Comparison of ENCODE assay signal across 1 cellular context in genomic region chr3:194006102-194006501, GRCh38.
TF ChIP-seq lines count a peak whose summit lies in the region.

No MANE protein-coding gene starts in this region.

TF ChIP-seq in GM23338, 12 proteins besides CTCF, POLR2A, EP300 and RAD21 (continued from another document):
- TF ChIP-seq, protein P1, sequence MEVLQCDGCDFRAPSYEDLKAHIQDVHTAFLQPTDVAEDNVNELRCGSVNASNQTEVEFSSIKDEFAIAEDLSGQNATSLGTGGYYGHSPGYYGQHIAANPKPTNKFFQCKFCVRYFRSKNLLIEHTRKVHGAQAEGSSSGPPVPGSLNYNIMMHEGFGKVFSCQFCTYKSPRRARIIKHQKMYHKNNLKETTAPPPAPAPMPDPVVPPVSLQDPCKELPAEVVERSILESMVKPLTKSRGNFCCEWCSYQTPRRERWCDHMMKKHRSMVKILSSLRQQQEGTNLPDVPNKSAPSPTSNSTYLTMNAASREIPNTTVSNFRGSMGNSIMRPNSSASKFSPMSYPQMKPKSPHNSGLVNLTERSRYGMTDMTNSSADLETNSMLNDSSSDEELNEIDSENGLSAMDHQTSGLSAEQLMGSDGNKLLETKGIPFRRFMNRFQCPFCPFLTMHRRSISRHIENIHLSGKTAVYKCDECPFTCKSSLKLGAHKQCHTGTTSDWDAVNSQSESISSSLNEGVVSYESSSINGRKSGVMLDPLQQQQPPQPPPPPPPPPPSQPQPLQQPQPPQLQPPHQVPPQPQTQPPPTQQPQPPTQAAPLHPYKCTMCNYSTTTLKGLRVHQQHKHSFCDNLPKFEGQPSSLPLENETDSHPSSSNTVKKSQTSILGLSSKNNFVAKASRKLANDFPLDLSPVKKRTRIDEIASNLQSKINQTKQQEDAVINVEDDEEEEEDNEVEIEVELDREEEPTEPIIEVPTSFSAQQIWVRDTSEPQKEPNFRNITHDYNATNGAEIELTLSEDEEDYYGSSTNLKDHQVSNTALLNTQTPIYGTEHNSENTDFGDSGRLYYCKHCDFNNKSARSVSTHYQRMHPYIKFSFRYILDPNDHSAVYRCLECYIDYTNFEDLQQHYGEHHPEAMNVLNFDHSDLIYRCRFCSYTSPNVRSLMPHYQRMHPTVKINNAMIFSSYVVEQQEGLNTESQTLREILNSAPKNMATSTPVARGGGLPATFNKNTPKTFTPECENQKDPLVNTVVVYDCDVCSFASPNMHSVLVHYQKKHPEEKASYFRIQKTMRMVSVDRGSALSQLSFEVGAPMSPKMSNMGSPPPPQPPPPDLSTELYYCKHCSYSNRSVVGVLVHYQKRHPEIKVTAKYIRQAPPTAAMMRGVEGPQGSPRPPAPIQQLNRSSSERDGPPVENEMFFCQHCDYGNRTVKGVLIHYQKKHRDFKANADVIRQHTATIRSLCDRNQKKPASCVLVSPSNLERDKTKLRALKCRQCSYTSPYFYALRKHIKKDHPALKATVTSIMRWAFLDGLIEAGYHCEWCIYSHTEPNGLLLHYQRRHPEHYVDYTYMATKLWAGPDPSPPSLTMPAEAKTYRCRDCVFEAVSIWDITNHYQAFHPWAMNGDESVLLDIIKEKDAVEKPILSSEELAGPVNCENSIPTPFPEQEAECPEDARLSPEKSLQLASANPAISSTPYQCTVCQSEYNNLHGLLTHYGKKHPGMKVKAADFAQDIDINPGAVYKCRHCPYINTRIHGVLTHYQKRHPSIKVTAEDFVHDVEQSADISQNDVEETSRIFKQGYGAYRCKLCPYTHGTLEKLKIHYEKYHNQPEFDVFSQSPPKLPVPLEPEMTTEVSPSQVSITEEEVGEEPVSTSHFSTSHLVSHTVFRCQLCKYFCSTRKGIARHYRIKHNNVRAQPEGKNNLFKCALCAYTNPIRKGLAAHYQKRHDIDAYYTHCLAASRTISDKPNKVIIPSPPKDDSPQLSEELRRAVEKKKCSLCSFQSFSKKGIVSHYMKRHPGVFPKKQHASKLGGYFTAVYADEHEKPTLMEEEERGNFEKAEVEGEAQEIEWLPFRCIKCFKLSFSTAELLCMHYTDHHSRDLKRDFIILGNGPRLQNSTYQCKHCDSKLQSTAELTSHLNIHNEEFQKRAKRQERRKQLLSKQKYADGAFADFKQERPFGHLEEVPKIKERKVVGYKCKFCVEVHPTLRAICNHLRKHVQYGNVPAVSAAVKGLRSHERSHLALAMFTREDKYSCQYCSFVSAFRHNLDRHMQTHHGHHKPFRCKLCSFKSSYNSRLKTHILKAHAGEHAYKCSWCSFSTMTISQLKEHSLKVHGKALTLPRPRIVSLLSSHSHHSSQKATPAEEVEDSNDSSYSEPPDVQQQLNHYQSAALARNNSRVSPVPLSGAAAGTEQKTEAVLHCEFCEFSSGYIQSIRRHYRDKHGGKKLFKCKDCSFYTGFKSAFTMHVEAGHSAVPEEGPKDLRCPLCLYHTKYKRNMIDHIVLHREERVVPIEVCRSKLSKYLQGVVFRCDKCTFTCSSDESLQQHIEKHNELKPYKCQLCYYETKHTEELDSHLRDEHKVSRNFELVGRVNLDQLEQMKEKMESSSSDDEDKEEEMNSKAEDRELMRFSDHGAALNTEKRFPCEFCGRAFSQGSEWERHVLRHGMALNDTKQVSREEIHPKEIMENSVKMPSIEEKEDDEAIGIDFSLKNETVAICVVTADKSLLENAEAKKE (CRISPR knock-in tag; IDR thresholded peaks at IDR 0.05): no peak
TF ChIP-seq in GM23338: peak in this region for 0.
